Comparison of ENCODE assay signal across 12 cellular contexts in the genomic region with DNA sequence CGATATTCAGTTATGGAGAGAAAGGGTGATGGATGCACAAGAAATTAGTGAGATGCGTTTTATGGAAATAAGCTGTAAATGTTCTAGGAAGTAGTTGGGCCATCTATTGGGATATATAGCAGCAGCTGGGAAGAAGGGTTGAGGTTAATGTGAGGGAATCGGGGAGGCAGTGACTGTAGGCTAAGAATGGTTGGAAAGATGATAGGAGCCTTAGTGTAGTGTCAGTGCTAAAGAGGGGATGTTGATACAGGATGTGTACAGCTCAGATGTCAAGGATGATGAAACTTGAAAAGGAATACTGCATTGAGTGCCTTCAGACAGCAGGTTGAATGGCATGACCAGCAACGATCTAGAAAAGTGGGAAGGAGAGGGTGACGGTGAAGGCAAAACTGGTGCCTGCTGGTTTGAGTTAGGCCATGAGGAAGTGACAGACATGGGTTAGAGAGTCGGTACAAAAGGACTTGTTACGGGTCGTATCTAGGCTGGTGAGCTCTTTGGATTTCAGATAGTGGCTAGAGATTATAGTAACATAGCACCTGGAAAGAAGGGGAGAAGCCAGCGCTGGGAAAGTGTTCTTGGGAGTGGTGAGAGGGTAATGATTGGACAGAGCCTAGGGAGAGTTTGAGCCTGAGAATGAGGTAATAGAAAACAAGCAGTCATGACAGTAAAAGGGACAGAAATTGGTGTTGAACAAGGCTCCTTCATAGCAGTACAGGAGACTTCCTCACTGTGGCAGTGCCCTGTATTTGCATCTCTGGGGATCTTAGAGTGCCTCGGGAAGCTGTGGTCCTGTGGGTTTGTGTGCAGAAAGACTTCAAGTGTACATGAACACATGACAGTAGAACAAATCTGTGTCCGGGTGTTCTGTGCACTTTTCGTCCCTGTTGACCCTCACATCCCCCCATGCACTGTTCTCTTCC. TPM values are rescaled to one million over a fixed set of nuclear protein-coding genes. Genes with fewer than 3 reads are reported as not detected.
DNase-seq lines count a peak whose midpoint lies in the region; ATAC-seq and TF ChIP-seq lines count a peak whose summit lies in the region.
"Had no signal": no experiment of that assay in that cellular context is flagged by ENCODE, and none has a peak within 500 bp of the region (broad histone marks: within the 10 kb centered on the region; RNA-seq: fewer than 3 reads in every experiment).

No MANE protein-coding gene starts in this region.

- intact Hi-C loops in CD4-positive, alpha-beta T cell (cut with DNase I, micrococcal nuclease), result no loop called here

- DNase-seq in CD4-positive, alpha-beta T cell, result no peak
- peak in 1 of 2 experiments; percentile 33 for DNase-seq in HL-60 (ENCODE audit: low read depth in 1 of 2, low spot score in 1 of 2)
- DNase-seq in endodermal cell, result no peak
- DNase-seq in NCI-H748 (lab: John Stamatoyannopoulos, UW; ENCODE audit: unreplicated experiment), result no peak
- no peak for DNase-seq in SW 1271 (lab: John Stamatoyannopoulos, UW)
- no peak for DNase-seq in NCI-H2029 treated with DMSO at 0.1 percent for 48 hours (lab: John Stamatoyannopoulos, UW)
- DNase-seq: body of pancreas had no signal

- ATAC-seq in CD4-positive, alpha-beta T cell (ENCODE audit: poor library complexity), result no peak
- ATAC-seq: body of pancreas, sciatic nerve had no signal

- TF ChIP-seq CTCF in CD4-positive, alpha-beta T cell (IDR thresholded peaks at IDR 0.05), result no peak
- TF ChIP-seq CTCF in HL-60 (IDR thresholded peaks at IDR 0.05; ENCODE audit: insufficient read depth, low read length), result no peak
- TF ChIP-seq CTCF in endodermal cell (conservative IDR thresholded peaks at IDR 0.05), result no peak

- no peaks in the 10 kb centered on the region for H3K27me3 Mint-ChIP-seq in CD4-positive, alpha-beta T cell
- no peaks in the 10 kb centered on the region for H3K27me3 Mint-ChIP-seq in endodermal cell (ENCODE audit: insufficient read depth)

- POLR2A ChIA-PET in CD4-positive, alpha-beta T cell (lab: Charles Lee), result interaction anchor here (0.7 kb wide), 2 partner anchors 20 to 94 kb away, joined by 3 read pairs; a partner anchor contains a TSS

- no peaks in the 10 kb centered on the region for H3K4me1 ChIP-seq in endodermal cell (ENCODE audit: control insufficient read depth, insufficient read depth, low read length)
- H3K4me1 ChIP-seq: BLaER1, body of pancreas, suprapubic skin had no signal

- H3K27ac Mint-ChIP-seq in CD4-positive, alpha-beta T cell, result peak overlapping the region; percentile 2
- H3K27ac Mint-ChIP-seq in endodermal cell, result peak overlapping the region; percentile 13

- H3K36me3 Mint-ChIP-seq in CD4-positive, alpha-beta T cell (ENCODE audit: low read depth), result peaks cover 73% of the 10 kb centered on the region
- peaks cover 83% of the 10 kb centered on the region for H3K36me3 Mint-ChIP-seq in endodermal cell (ENCODE audit: low read depth)

- no peak overlapping the region for H3K4me3 ChIP-seq in HL-60 (replicated peaks; ENCODE audit: insufficient read depth, low read length)
- H3K4me3 ChIP-seq in endodermal cell (ENCODE audit: low read length), result no peak overlapping the region
- H3K4me3 ChIP-seq: BLaER1, body of pancreas, SK-N-MC, suprapubic skin had no signal

- no peaks in the 10 kb centered on the region for H3K9me3 Mint-ChIP-seq in CD4-positive, alpha-beta T cell
- peaks cover 17% of the 10 kb centered on the region for H3K9me3 Mint-ChIP-seq in endodermal cell

- H3K9me3 ChIP-seq in CD4-positive, alpha-beta T cell (ENCODE audit: control insufficient read depth, low read length), result no peaks in the 10 kb centered on the region
- peaks cover 19% of the 10 kb centered on the region for H3K9me3 ChIP-seq in endodermal cell (ENCODE audit: control insufficient read depth, low read length)
- H3K9me3 ChIP-seq: body of pancreas, suprapubic skin had no signal

- CTCF ChIA-PET in CD4-positive, alpha-beta T cell (lab: Charles Lee), result interaction anchor here (0.9 kb wide), 1 partner anchor 38 kb away, joined by 3 read pairs; a partner anchor contains a TSS

- H3K9ac ChIP-seq in endodermal cell (ENCODE audit: extremely low read depth, low read length, poor library complexity, severe bottlenecking), result no peak overlapping the region
- H3K9ac ChIP-seq: BLaER1 had no signal

- H3K36me3 ChIP-seq in endodermal cell (ENCODE audit: control insufficient read depth, insufficient read depth, low read length), result peaks cover 75% of the 10 kb centered on the region

- 95 to 97% methylated on average over 12 of the region's 12 CpGs for WGBS in endodermal cell (ENCODE audit: insufficient coverage in 1 of 2, insufficient read length in 1 of 2), 2 experiments

- H3K27me3 ChIP-seq in CD4-positive, alpha-beta T cell (ENCODE audit: control insufficient read depth, insufficient read depth, low read length), result no peaks in the 10 kb centered on the region
- H3K27me3 ChIP-seq in HL-60 (ENCODE audit: insufficient read depth, poor library complexity, severe bottlenecking) (no peaks in the 10 kb centered on the region), endodermal cell (ENCODE audit: control insufficient read depth, insufficient read depth, low read length, poor library complexity, severe bottlenecking) (no peaks in the 10 kb centered on the region)
- H3K27me3 ChIP-seq: BLaER1, body of pancreas, suprapubic skin had no signal

- no peak overlapping the region for H3K4me3 Mint-ChIP-seq in CD4-positive, alpha-beta T cell
- H3K4me3 Mint-ChIP-seq in endodermal cell, result no peak overlapping the region

- no peak overlapping the region for H3K27ac ChIP-seq in CD4-positive, alpha-beta T cell (ENCODE audit: low read depth, low read length)
- H3K27ac ChIP-seq in HL-60 (replicated peaks) (0 out of 2 replicates have a peak overlapping the region, but pooled peaks have one; percentile 1), endodermal cell (ENCODE audit: low read depth, low read length) (no peak overlapping the region)
- H3K27ac ChIP-seq: BLaER1, body of pancreas, SK-N-MC, suprapubic skin had no signal

- H3K4me1 Mint-ChIP-seq in CD4-positive, alpha-beta T cell (ENCODE audit: low read depth), result peaks cover 14% of the 10 kb centered on the region
- no peaks in the 10 kb centered on the region for H3K4me1 Mint-ChIP-seq in endodermal cell

RNA-seq across cellular contexts. Expression of a gene that starts 9.6 kb away (rescaled TPM):
- total RNA-seq in CD4-positive, alpha-beta T cell, result 100 to 1,000 TPM; 203 to 204 TPM
- total RNA-seq in endodermal cell, result 100 to 1,000 TPM; 254 to 263 TPM
- 194 TPM for polyA plus RNA-seq in endodermal cell (2013, experiment 1 of 2)
- 152 TPM for polyA plus RNA-seq in endodermal cell (2013, experiment 2 of 2)

RNA-seq across cellular contexts. Expression of a gene that starts 17.8 kb away (rescaled TPM):
- 100 to 1,000 TPM; 354 to 370 TPM for total RNA-seq in CD4-positive, alpha-beta T cell
- total RNA-seq in endodermal cell, result 1 to 10 TPM; 1.3 to 1.6 TPM
- 0.82 TPM for polyA plus RNA-seq in endodermal cell (2013, experiment 1 of 2)
- polyA plus RNA-seq in endodermal cell (2013, experiment 2 of 2), result 0.87 TPM
- total RNA-seq: G401 had no signal

RNA-seq across cellular contexts. Expression of a gene that starts 22.8 kb away (rescaled TPM):
- 100 to 1,000 TPM; 145 TPM for total RNA-seq in CD4-positive, alpha-beta T cell
- total RNA-seq in endodermal cell, result 10 to 100 TPM in 1 of 2 donors, 1 to 10 TPM in 1; 9.9 to 12.4 TPM
- polyA plus RNA-seq in endodermal cell (2013, experiment 1 of 2), result 19.7 TPM
- 12.3 TPM for polyA plus RNA-seq in endodermal cell (2013, experiment 2 of 2)

RNA-seq across cellular contexts. Expression of a gene that starts 25.1 kb away (rescaled TPM):
- 10 to 100 TPM; 72.4 to 74.7 TPM for total RNA-seq in CD4-positive, alpha-beta T cell
- total RNA-seq in endodermal cell, result 10 to 100 TPM; 49.2 to 88.2 TPM
- polyA plus RNA-seq in endodermal cell (2013, experiment 1 of 2), result 42.9 TPM
- polyA plus RNA-seq in endodermal cell (2013, experiment 2 of 2), result 32.4 TPM

RNA-seq across cellular contexts. Expression of a gene that starts 37.9 kb away (rescaled TPM):
- total RNA-seq in CD4-positive, alpha-beta T cell, result under 1 TPM; 0.31 to 0.85 TPM
- total RNA-seq in endodermal cell, result 1 to 10 TPM; 3.4 to 6.4 TPM
- 3.6 TPM for polyA plus RNA-seq in endodermal cell (2013, experiment 1 of 2)
- polyA plus RNA-seq in endodermal cell (2013, experiment 2 of 2), result 2.3 TPM

Comparison
In these comparisons a context has a peak if more than half of its experiments do, and no peak if none do; other contexts are left out.
1. RNA of a gene that starts 17.8 kb away (total RNA-seq): 354 to 370 TPM in CD4-positive, alpha-beta T cell; 1.3 to 1.6 TPM in endodermal cell; every median in the first group is over 100 times any median in the second.
2. RNA of a gene that starts 22.8 kb away (total RNA-seq): 145 TPM in CD4-positive, alpha-beta T cell; 9.9 to 12.4 TPM in endodermal cell; every median in the first group is over 10 times any median in the second.